8 cellular contexts compared by ENCODE assay signal in genomic region chr12:4809449-4810218, GRCh38.
DNase-seq lines count a peak whose midpoint lies in the region; ATAC-seq and TF ChIP-seq lines count a peak whose summit lies in the region.
"Had no signal": no experiment of that assay in that cellular context is flagged by ENCODE, and none has a peak within 500 bp of the region (broad histone marks: within the 10 kb centered on the region; RNA-seq: fewer than 3 reads in every experiment).

No MANE protein-coding gene starts in this region.

- H3K27me3 Mint-ChIP-seq in H9 (ENCODE audit: low read depth), result peaks cover 93% of the 10 kb centered on the region
- H3K27me3 Mint-ChIP-seq in activated CD8-positive, alpha-beta T cell treated with anti-CD3 and anti-CD28 coated beads for 36 hours, result peaks cover 32% of the 10 kb centered on the region

- no peak for ATAC-seq in activated CD8-positive, alpha-beta T cell treated with anti-CD3 and anti-CD28 coated beads for 36 hours
- ATAC-seq in HG02642 (IDR thresholded peaks at IDR 0.05; ENCODE audit: poor library complexity, unreplicated experiment), result no peak
- no peak for ATAC-seq in HG03095 (IDR thresholded peaks at IDR 0.05; ENCODE audit: unreplicated experiment)

- H3K27ac Mint-ChIP-seq in H9, result no peak overlapping the region; a peak in 1 of 7 replicates
- no peak overlapping the region for H3K27ac Mint-ChIP-seq in activated CD8-positive, alpha-beta T cell treated with anti-CD3 and anti-CD28 coated beads for 36 hours

- H4K20me1 ChIP-seq in H9 (ENCODE audit: control insufficient read depth, insufficient read depth, insufficient read length) (no peaks in the 10 kb centered on the region), smooth muscle cell (ENCODE audit: low read depth) (no peaks in the 10 kb centered on the region)

- H3K36me3 Mint-ChIP-seq in H9 (ENCODE audit: insufficient read depth in 1 of 3, low read depth in 3 of 3), result peaks cover 7 to 13% (median 7%) of the 10 kb centered on the region in 3 experiments
- H3K36me3 Mint-ChIP-seq in activated CD8-positive, alpha-beta T cell treated with anti-CD3 and anti-CD28 coated beads for 36 hours (ENCODE audit: low read depth), result no peaks in the 10 kb centered on the region

- no peak overlapping the region for H2AK5ac ChIP-seq in H9 (ENCODE audit: insufficient read length, low read length)

- CTCF ChIA-PET in activated CD8-positive, alpha-beta T cell treated with anti-CD3 and anti-CD28 coated beads for 36 hours (lab: Charles Lee), result interaction anchor here (1.1 kb wide), 1 partner anchor 206 kb away, joined by 3 read pairs; no protein-coding TSS in a partner anchor

- no peak overlapping the region for H2BK12ac ChIP-seq in H9 (ENCODE audit: insufficient read length, low read depth, low read length)

- peak overlapping the region; percentile 49 for H3K4me2 ChIP-seq in H9 (ENCODE audit: insufficient read depth, insufficient read length, low read length)
- H3K4me2 ChIP-seq in smooth muscle cell, result peak overlapping the region; percentile 97

- POLR2A ChIA-PET in activated CD8-positive, alpha-beta T cell treated with anti-CD3 and anti-CD28 coated beads for 36 hours (lab: Charles Lee), result no interaction called here

- H3K36me3 ChIP-seq in iPS-15b (ENCODE audit: control insufficient read depth, insufficient read depth, low read length) (no peaks in the 10 kb centered on the region), smooth muscle cell (ENCODE audit: low read depth) (no peaks in the 10 kb centered on the region)

- DNase-seq in H9 (peak; percentile 65), smooth muscle cell (lab: John Stamatoyannopoulos, UW; ENCODE audit: unreplicated experiment) (no peak), AG08396 (ENCODE audit: low spot score) (no peak)
- peak; percentile 38 for DNase-seq in activated CD8-positive, alpha-beta T cell treated with anti-CD3 and anti-CD28 coated beads for 36 hours

- WGBS in H9 (ENCODE audit: extremely low coverage, insufficient read length, low lambda C conversion rate), result no CpG with 5 or more reads among the region's 80 CpGs
- 3% methylated on average over 63 of the region's 80 CpGs for WGBS in smooth muscle cell (ENCODE audit: low lambda C conversion rate)

- peak; percentile 29; the same call in 2 of the 3 replicates for TF ChIP-seq CTCF in H9 (conservative IDR thresholded peaks at IDR 0.05)
- TF ChIP-seq CTCF in activated CD8-positive, alpha-beta T cell treated with anti-CD3 and anti-CD28 coated beads for 36 hours (IDR thresholded peaks at IDR 0.05), result no peak
- TF ChIP-seq CTCF in smooth muscle cell (IDR thresholded peaks at IDR 0.05; ENCODE audit: borderline replicate concordance, insufficient read depth, poor library complexity, severe bottlenecking), result no peak

- peaks cover 7% of the 10 kb centered on the region for H3K23me2 ChIP-seq in H9 (ENCODE audit: insufficient read length, low read depth, low read length, poor library complexity, severe bottlenecking)

- H2BK20ac ChIP-seq in H9 (ENCODE audit: low read depth, low read length, poor library complexity, severe bottlenecking), result no peak overlapping the region

- no peak overlapping the region for H2AFZ ChIP-seq in H9 (ENCODE audit: low read length)
- H2AFZ ChIP-seq in smooth muscle cell (ENCODE audit: low read depth), result peak overlapping the region; percentile 84

- H3K23ac ChIP-seq in H9 (ENCODE audit: insufficient read length, low read depth, low read length), result no peak overlapping the region

- H2BK5ac ChIP-seq in H9 (ENCODE audit: insufficient read length, low read length), result no peak overlapping the region

- H3K27ac ChIP-seq in H9 (ENCODE audit: insufficient read length, low read depth, low read length) (no peak overlapping the region), smooth muscle cell (ENCODE audit: low read depth) (no peak overlapping the region)
- H3K27ac ChIP-seq: RWPE1 had no signal

- H2BK120ac ChIP-seq in H9 (ENCODE audit: low read depth, low read length, poor library complexity, severe bottlenecking), result no peak overlapping the region

- H3F3A ChIP-seq in smooth muscle cell (ENCODE audit: low read depth), result no peaks in the 10 kb centered on the region

- H3K18ac ChIP-seq in H9 (ENCODE audit: insufficient read length, low read depth, low read length), result no peak overlapping the region

- H3K4me3 ChIP-seq in iPS-15b (ENCODE audit: low read depth, low read length) (peak overlapping the region; percentile 74), smooth muscle cell (peak overlapping the region; percentile 64)

- H3K9ac ChIP-seq in H9 (ENCODE audit: extremely low read depth, insufficient read length, low read length) (no peak overlapping the region), iPS-15b (ENCODE audit: low read depth, low read length) (peak overlapping the region; percentile 60), smooth muscle cell (ENCODE audit: low read depth) (no peak overlapping the region)

- no peak overlapping the region for H4K91ac ChIP-seq in H9 (ENCODE audit: insufficient read length, low read depth, low read length)

- no peak overlapping the region for H4K5ac ChIP-seq in H9 (ENCODE audit: insufficient read length, low read depth, low read length)

- H3K9me3 Mint-ChIP-seq in H9, result peaks cover 0 to 6% of the 10 kb centered on the region in 2 experiments; a peak in 2 of 5 replicates
- H3K9me3 Mint-ChIP-seq in activated CD8-positive, alpha-beta T cell treated with anti-CD3 and anti-CD28 coated beads for 36 hours, result no peaks in the 10 kb centered on the region

- H3K79me1 ChIP-seq in H9 (ENCODE audit: insufficient read depth, low read depth, low read length, poor library complexity, severe bottlenecking), result no peaks in the 10 kb centered on the region

- no peak overlapping the region for H3K56ac ChIP-seq in H9 (ENCODE audit: insufficient read length, low read depth, low read length)

- intact Hi-C loops in activated CD8-positive, alpha-beta T cell treated with anti-CD3 and anti-CD28 coated beads for 36 hours (cut with micrococcal nuclease), result no loop called here

- no peaks in the 10 kb centered on the region for H3K79me2 ChIP-seq in H9 (ENCODE audit: insufficient read depth, low read length)
- H3K79me2 ChIP-seq in smooth muscle cell (ENCODE audit: low read depth), result no peaks in the 10 kb centered on the region

- peaks cover 26% of the 10 kb centered on the region for H3K27me3 ChIP-seq in H9 (ENCODE audit: insufficient read depth, low read length)
- H3K27me3 ChIP-seq in iPS-15b (ENCODE audit: control insufficient read depth, insufficient read depth, low read length), result peaks cover 51% of the 10 kb centered on the region
- H3K27me3 ChIP-seq in smooth muscle cell (ENCODE audit: low read depth), result peaks cover 42% of the 10 kb centered on the region

- H3K4ac ChIP-seq in H9 (ENCODE audit: low read depth, low read length), result no peak overlapping the region

- H3T11ph ChIP-seq in H9 (ENCODE audit: low read length), result no peak overlapping the region

- no peak overlapping the region for H2BK15ac ChIP-seq in H9 (ENCODE audit: low read depth, low read length)

- H3K14ac ChIP-seq in H9 (ENCODE audit: insufficient read depth, low read length), result peak overlapping the region; percentile 6; the same call in 1 of the 2 replicates

- peak overlapping the region; percentile 62 to 80 for H3K4me3 Mint-ChIP-seq in H9
- peak overlapping the region; percentile 37 for H3K4me3 Mint-ChIP-seq in activated CD8-positive, alpha-beta T cell treated with anti-CD3 and anti-CD28 coated beads for 36 hours

- peaks cover 0 to 18% of the 10 kb centered on the region in 2 experiments; a peak in 2 of 4 replicates for H3K4me1 Mint-ChIP-seq in H9
- H3K4me1 Mint-ChIP-seq in activated CD8-positive, alpha-beta T cell treated with anti-CD3 and anti-CD28 coated beads for 36 hours (ENCODE audit: low read depth), result peaks cover 30% of the 10 kb centered on the region

- no peaks in the 10 kb centered on the region for H3K9me3 ChIP-seq in H9 (ENCODE audit: control insufficient read depth, low read depth, low read length)
- no peaks in the 10 kb centered on the region for H3K9me3 ChIP-seq in iPS-15b (ENCODE audit: control insufficient read depth, insufficient read depth, low read length)
- H3K9me3 ChIP-seq in smooth muscle cell (replicated peaks; ENCODE audit: low read depth), result no peaks in the 10 kb centered on the region

- H3K4me1 ChIP-seq in H9 (ENCODE audit: insufficient read depth, low read length), result no peaks in the 10 kb centered on the region
- H3K4me1 ChIP-seq in iPS-15b (ENCODE audit: control insufficient read depth, insufficient read depth, low read length), result no peaks in the 10 kb centered on the region
- H3K4me1 ChIP-seq in smooth muscle cell (ENCODE audit: low read depth), result peaks cover 5% of the 10 kb centered on the region

- H4K8ac ChIP-seq in H9 (replicated peaks; ENCODE audit: insufficient read length, low read depth, low read length), result no peak overlapping the region

Comparison
In these comparisons a context has a peak if more than half of its experiments do, and no peak if none do; other contexts are left out.
1. DNase-seq: peak in H9 (single experiment) and activated CD8-positive, alpha-beta T cell treated with anti-CD3 and anti-CD28 coated beads for 36 hours (single experiment); none in smooth muscle cell (single experiment) and AG08396 (single experiment).